1 cellular context compared by ENCODE assay signal in the genomic region with DNA sequence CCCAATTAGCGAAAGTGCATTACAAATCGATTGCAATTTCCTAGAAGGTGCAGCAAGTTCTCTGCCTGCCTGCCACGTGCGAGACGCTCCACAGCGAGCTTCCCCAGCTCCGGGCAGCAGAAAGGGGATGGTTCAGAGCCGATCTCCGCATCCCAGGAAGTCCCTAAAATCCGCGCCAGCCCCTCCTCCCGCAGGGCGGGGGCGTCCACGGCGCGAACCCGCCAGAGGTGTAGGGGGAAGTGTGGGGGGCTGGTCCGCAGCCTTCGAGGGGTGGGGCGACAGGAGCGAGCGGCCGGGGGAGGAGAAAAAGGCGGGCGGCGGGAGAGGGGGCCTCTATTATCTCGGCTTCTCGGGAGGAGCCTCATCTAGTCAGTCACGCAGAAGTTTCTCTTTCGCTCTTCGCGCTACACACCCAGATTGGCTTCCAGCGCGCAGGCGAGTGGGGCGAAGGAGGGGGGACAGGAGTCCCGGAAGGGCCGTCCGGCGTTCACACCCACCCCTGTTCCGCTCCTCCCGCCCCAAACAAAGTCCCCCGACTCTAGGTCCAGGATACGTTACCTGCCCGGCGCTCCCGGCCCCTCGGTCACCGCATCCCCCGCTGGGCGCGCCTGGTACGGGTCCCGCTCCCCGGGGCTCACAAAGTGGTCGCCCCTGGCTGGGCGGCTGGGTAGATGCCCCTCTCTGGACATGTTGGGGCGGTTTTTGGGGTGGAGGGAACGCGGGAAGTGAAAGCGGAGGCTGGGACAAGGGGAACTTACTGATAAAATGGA.
TF ChIP-seq lines count a peak whose summit lies in the region.

No MANE protein-coding gene starts in this region.

TF ChIP-seq in HepG2, 621 proteins besides CTCF, POLR2A, EP300 and RAD21 (continues in another document):
- TF ChIP-seq IKZF1 (IDR thresholded peaks at IDR 0.05) (no peak), BCL3 (CRISPR knock-in tag; IDR thresholded peaks at IDR 0.05) (no peak), KLF9 (CRISPR knock-in tag; IDR thresholded peaks at IDR 0.05; ENCODE audit: low read depth) (no peak), ZNF768 (CRISPR knock-in tag; IDR thresholded peaks at IDR 0.05) (peak; percentile 60; the same call in 1 of the 2 replicates), MAFG (CRISPR knock-in tag; IDR thresholded peaks at IDR 0.05) (no peak), ZNF672 (CRISPR knock-in tag; IDR thresholded peaks at IDR 0.05) (no peak), ASH2L (IDR thresholded peaks at IDR 0.05; ENCODE audit: insufficient read length, low read depth, low read length) (peak; percentile 42), ZNF75D (CRISPR knock-in tag; IDR thresholded peaks at IDR 0.05; ENCODE audit: borderline replicate concordance) (no peak), REXO4 (CRISPR knock-in tag; IDR thresholded peaks at IDR 0.05; ENCODE audit: borderline replicate concordance) (no peak), ZNF576 (CRISPR knock-in tag; IDR thresholded peaks at IDR 0.05) (peak; percentile 65; the same call in 1 of the 2 replicates), ZNF737 (CRISPR knock-in tag; IDR thresholded peaks at IDR 0.05; ENCODE audit: borderline replicate concordance) (0 out of 2 replicates have a peak, but pooled peaks have one; percentile 27), YEATS4 (CRISPR knock-in tag; IDR thresholded peaks at IDR 0.05; ENCODE audit: borderline replicate concordance) (peak; percentile 50; the same call in 1 of the 2 replicates), ZNF567 (CRISPR knock-in tag; IDR thresholded peaks at IDR 0.05; ENCODE audit: borderline replicate concordance) (no peak), EEA1 (CRISPR knock-in tag; IDR thresholded peaks at IDR 0.05; ENCODE audit: borderline replicate concordance) (no peak), TOE1 (CRISPR knock-in tag; IDR thresholded peaks at IDR 0.05) (no peak), SP1 (IDR thresholded peaks at IDR 0.05) (no peak), SP1 (CRISPR knock-in tag; IDR thresholded peaks at IDR 0.05) (no peak), NFATC3 (CRISPR knock-in tag; IDR thresholded peaks at IDR 0.05) (no peak), NCOA1 (CRISPR knock-in tag; IDR thresholded peaks at IDR 0.05) (no peak), SRY (CRISPR knock-in tag; IDR thresholded peaks at IDR 0.05) (0 out of 2 replicates have a peak, but pooled peaks have one; percentile 35), ZNF720 (CRISPR knock-in tag; IDR thresholded peaks at IDR 0.05) (no peak), ATF2 (CRISPR knock-in tag; IDR thresholded peaks at IDR 0.05) (no peak), HOXA9 (CRISPR knock-in tag; IDR thresholded peaks at IDR 0.05; ENCODE audit: borderline replicate concordance) (0 out of 2 replicates have a peak, but pooled peaks have one; percentile 61), ZNF17 (CRISPR knock-in tag; IDR thresholded peaks at IDR 0.05) (no peak), ELF1 (CRISPR knock-in tag; IDR thresholded peaks at IDR 0.05) (no peak), KDM5B (CRISPR knock-in tag; IDR thresholded peaks at IDR 0.05; ENCODE audit: borderline replicate concordance) (peak; percentile 35; the same call in 1 of the 2 replicates), ZNF44 (CRISPR knock-in tag; IDR thresholded peaks at IDR 0.05) (0 out of 2 replicates have a peak, but pooled peaks have one; percentile 55), ZNF678 (CRISPR knock-in tag; IDR thresholded peaks at IDR 0.05) (no peak), SP4 (CRISPR knock-in tag; IDR thresholded peaks at IDR 0.05) (no peak), ZEB1 (IDR thresholded peaks at IDR 0.05; ENCODE audit: insufficient replicate concordance, low read depth) (no peak), SRSF9 (IDR thresholded peaks at IDR 0.05; ENCODE audit: borderline replicate concordance, insufficient read depth, low read depth, low read length, poor library complexity, severe bottlenecking) (no peak), PHF21A (CRISPR knock-in tag; IDR thresholded peaks at IDR 0.05) (peak; percentile 42; the same call in 1 of the 2 replicates), ZNF441 (CRISPR knock-in tag; IDR thresholded peaks at IDR 0.05; ENCODE audit: borderline replicate concordance) (no peak), ZNF605 (CRISPR knock-in tag; IDR thresholded peaks at IDR 0.05) (peak; percentile 9; the same call in 1 of the 2 replicates), MTF2 (CRISPR knock-in tag; IDR thresholded peaks at IDR 0.05; ENCODE audit: borderline replicate concordance) (peak; percentile 71; the same call in 1 of the 2 replicates), ZNF329 (CRISPR knock-in tag; IDR thresholded peaks at IDR 0.05; ENCODE audit: low read depth) (no peak)
- TF ChIP-seq, protein P1, sequence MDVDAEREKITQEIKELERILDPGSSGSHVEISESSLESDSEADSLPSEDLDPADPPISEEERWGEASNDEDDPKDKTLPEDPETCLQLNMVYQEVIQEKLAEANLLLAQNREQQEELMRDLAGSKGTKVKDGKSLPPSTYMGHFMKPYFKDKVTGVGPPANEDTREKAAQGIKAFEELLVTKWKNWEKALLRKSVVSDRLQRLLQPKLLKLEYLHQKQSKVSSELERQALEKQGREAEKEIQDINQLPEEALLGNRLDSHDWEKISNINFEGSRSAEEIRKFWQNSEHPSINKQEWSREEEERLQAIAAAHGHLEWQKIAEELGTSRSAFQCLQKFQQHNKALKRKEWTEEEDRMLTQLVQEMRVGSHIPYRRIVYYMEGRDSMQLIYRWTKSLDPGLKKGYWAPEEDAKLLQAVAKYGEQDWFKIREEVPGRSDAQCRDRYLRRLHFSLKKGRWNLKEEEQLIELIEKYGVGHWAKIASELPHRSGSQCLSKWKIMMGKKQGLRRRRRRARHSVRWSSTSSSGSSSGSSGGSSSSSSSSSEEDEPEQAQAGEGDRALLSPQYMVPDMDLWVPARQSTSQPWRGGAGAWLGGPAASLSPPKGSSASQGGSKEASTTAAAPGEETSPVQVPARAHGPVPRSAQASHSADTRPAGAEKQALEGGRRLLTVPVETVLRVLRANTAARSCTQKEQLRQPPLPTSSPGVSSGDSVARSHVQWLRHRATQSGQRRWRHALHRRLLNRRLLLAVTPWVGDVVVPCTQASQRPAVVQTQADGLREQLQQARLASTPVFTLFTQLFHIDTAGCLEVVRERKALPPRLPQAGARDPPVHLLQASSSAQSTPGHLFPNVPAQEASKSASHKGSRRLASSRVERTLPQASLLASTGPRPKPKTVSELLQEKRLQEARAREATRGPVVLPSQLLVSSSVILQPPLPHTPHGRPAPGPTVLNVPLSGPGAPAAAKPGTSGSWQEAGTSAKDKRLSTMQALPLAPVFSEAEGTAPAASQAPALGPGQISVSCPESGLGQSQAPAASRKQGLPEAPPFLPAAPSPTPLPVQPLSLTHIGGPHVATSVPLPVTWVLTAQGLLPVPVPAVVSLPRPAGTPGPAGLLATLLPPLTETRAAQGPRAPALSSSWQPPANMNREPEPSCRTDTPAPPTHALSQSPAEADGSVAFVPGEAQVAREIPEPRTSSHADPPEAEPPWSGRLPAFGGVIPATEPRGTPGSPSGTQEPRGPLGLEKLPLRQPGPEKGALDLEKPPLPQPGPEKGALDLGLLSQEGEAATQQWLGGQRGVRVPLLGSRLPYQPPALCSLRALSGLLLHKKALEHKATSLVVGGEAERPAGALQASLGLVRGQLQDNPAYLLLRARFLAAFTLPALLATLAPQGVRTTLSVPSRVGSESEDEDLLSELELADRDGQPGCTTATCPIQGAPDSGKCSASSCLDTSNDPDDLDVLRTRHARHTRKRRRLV (CRISPR knock-in tag; IDR thresholded peaks at IDR 0.05): no peak
- TF ChIP-seq, protein P2, sequence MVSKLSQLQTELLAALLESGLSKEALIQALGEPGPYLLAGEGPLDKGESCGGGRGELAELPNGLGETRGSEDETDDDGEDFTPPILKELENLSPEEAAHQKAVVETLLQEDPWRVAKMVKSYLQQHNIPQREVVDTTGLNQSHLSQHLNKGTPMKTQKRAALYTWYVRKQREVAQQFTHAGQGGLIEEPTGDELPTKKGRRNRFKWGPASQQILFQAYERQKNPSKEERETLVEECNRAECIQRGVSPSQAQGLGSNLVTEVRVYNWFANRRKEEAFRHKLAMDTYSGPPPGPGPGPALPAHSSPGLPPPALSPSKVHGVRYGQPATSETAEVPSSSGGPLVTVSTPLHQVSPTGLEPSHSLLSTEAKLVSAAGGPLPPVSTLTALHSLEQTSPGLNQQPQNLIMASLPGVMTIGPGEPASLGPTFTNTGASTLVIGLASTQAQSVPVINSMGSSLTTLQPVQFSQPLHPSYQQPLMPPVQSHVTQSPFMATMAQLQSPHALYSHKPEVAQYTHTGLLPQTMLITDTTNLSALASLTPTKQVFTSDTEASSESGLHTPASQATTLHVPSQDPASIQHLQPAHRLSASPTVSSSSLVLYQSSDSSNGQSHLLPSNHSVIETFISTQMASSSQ (IDR thresholded peaks at IDR 0.05; ENCODE audit: low read depth): no peak
- TF ChIP-seq, protein P2 (CRISPR knock-in tag; IDR thresholded peaks at IDR 0.05; ENCODE audit: borderline replicate concordance): no peak
- TF ChIP-seq, protein P3, sequence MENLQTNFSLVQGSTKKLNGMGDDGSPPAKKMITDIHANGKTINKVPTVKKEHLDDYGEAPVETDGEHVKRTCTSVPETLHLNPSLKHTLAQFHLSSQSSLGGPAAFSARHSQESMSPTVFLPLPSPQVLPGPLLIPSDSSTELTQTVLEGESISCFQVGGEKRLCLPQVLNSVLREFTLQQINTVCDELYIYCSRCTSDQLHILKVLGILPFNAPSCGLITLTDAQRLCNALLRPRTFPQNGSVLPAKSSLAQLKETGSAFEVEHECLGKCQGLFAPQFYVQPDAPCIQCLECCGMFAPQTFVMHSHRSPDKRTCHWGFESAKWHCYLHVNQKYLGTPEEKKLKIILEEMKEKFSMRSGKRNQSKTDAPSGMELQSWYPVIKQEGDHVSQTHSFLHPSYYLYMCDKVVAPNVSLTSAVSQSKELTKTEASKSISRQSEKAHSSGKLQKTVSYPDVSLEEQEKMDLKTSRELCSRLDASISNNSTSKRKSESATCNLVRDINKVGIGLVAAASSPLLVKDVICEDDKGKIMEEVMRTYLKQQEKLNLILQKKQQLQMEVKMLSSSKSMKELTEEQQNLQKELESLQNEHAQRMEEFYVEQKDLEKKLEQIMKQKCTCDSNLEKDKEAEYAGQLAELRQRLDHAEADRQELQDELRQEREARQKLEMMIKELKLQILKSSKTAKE (CRISPR knock-in tag; IDR thresholded peaks at IDR 0.05; ENCODE audit: borderline replicate concordance): 0 out of 2 replicates have a peak, but pooled peaks have one; percentile 20
- TF ChIP-seq, protein P4, sequence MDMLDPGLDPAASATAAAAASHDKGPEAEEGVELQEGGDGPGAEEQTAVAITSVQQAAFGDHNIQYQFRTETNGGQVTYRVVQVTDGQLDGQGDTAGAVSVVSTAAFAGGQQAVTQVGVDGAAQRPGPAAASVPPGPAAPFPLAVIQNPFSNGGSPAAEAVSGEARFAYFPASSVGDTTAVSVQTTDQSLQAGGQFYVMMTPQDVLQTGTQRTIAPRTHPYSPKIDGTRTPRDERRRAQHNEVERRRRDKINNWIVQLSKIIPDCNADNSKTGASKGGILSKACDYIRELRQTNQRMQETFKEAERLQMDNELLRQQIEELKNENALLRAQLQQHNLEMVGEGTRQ (IDR thresholded peaks at IDR 0.05; ENCODE audit: low read depth, low read length): no peak
- TF ChIP-seq, protein P4 (CRISPR knock-in tag; IDR thresholded peaks at IDR 0.05; ENCODE audit: borderline replicate concordance): no peak
- TF ChIP-seq, protein P5, sequence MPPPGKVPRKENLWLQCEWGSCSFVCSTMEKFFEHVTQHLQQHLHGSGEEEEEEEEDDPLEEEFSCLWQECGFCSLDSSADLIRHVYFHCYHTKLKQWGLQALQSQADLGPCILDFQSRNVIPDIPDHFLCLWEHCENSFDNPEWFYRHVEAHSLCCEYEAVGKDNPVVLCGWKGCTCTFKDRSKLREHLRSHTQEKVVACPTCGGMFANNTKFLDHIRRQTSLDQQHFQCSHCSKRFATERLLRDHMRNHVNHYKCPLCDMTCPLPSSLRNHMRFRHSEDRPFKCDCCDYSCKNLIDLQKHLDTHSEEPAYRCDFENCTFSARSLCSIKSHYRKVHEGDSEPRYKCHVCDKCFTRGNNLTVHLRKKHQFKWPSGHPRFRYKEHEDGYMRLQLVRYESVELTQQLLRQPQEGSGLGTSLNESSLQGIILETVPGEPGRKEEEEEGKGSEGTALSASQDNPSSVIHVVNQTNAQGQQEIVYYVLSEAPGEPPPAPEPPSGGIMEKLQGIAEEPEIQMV (CRISPR knock-in tag; IDR thresholded peaks at IDR 0.05; ENCODE audit: low read depth): no peak
